9 cellular contexts compared by ENCODE assay signal in genomic region chr18:36130883-36131653, GRCh38. TPM values are rescaled to one million over a fixed set of nuclear protein-coding genes. Genes with fewer than 3 reads are reported as not detected.
DNase-seq lines count a peak whose midpoint lies in the region; ATAC-seq, FAIRE-seq and TF ChIP-seq lines count a peak whose summit lies in the region.
"Had no signal": no experiment of that assay in that cellular context is flagged by ENCODE, and none has a peak within 500 bp of the region (broad histone marks: within the 10 kb centered on the region; RNA-seq: fewer than 3 reads in every experiment).

No MANE protein-coding gene starts in this region.

- no peak for ATAC-seq in CD4-positive, CD25-positive, alpha-beta regulatory T cell (ENCODE audit: low read depth in 2 of 2)
- ATAC-seq in GM18867 (IDR thresholded peaks at IDR 0.05; ENCODE audit: unreplicated experiment): no peak
- no peak for ATAC-seq in HG03521 (IDR thresholded peaks at IDR 0.05; ENCODE audit: unreplicated experiment)

- no peaks in the 10 kb centered on the region for H3K9me3 ChIP-seq in CD4-positive, CD25-positive, alpha-beta regulatory T cell (ENCODE audit: control insufficient read depth in 2 of 2, low read length in 2 of 2)
- no peaks in the 10 kb centered on the region for H3K9me3 ChIP-seq in neural cell (ENCODE audit: low read length)

- H4K20me1 ChIP-seq in neural cell (ENCODE audit: insufficient read depth): no peaks in the 10 kb centered on the region

- FAIRE-seq in GM19239 (lab: Jason Lieb, UNC): no peak

- H3K9me3 Mint-ChIP-seq in CD4-positive, CD25-positive, alpha-beta regulatory T cell: no peaks in the 10 kb centered on the region

- no peaks in the 10 kb centered on the region for H3F3A ChIP-seq in neural cell (ENCODE audit: insufficient read depth, low read length, poor library complexity, severe bottlenecking)

- H3K36me3 Mint-ChIP-seq in CD4-positive, CD25-positive, alpha-beta regulatory T cell: peaks cover 12% of the 10 kb centered on the region

- TF ChIP-seq CTCF in LNCaP clone FGC (IDR thresholded peaks at IDR 0.05; ENCODE audit: control insufficient read depth, extremely low read depth, insufficient read depth) (no peak), coronary artery (IDR thresholded peaks at IDR 0.05) (no peak), neural cell (IDR thresholded peaks at IDR 0.05; ENCODE audit: poor library complexity, severe bottlenecking) (no peak)

- H3K36me3 ChIP-seq in CD4-positive, CD25-positive, alpha-beta regulatory T cell (ENCODE audit: control insufficient read depth, insufficient read depth, low read length): peaks cover 15% of the 10 kb centered on the region
- H3K36me3 ChIP-seq in neural cell (ENCODE audit: insufficient read depth, low read length): no peaks in the 10 kb centered on the region

- no peak for TF ChIP-seq RAD21 in neural cell (conservative IDR thresholded peaks at IDR 0.05)

- peak overlapping the region; percentile 97 to 99 (median 98) for H3K4me3 Mint-ChIP-seq in CD4-positive, CD25-positive, alpha-beta regulatory T cell

- no peaks in the 10 kb centered on the region for H3K27me3 Mint-ChIP-seq in CD4-positive, CD25-positive, alpha-beta regulatory T cell

- H3K27ac Mint-ChIP-seq in CD4-positive, CD25-positive, alpha-beta regulatory T cell: peak overlapping the region in 1 of 3 donors; percentile 98

- no peak overlapping the region for H3K9ac ChIP-seq in neural cell (ENCODE audit: low read length)

- H3K79me2 ChIP-seq in neural cell (replicated peaks; ENCODE audit: insufficient read depth, low read length): peaks cover 78% of the 10 kb centered on the region

- H3K4me2 ChIP-seq in neural cell (ENCODE audit: low read length): peak overlapping the region; percentile 62

- peaks cover 29 to 72% (median 51%) of the 10 kb centered on the region in 4 donors for H3K4me1 Mint-ChIP-seq in CD4-positive, CD25-positive, alpha-beta regulatory T cell

- peaks cover 54% of the 10 kb centered on the region for H3K4me1 ChIP-seq in CD4-positive, CD25-positive, alpha-beta regulatory T cell (ENCODE audit: control insufficient read depth, insufficient read depth, low read length, poor library complexity, severe bottlenecking)

- H3K27me3 ChIP-seq in CD4-positive, CD25-positive, alpha-beta regulatory T cell (ENCODE audit: control insufficient read depth, insufficient read depth, low read length): no peaks in the 10 kb centered on the region
- H3K27me3 ChIP-seq in neural cell (ENCODE audit: insufficient read depth, low read depth, low read length): no peaks in the 10 kb centered on the region

- DNase-seq in CD4-positive, CD25-positive, alpha-beta regulatory T cell: no peak
- DNase-seq in LNCaP clone FGC (ENCODE audit: low read depth) (no peak), coronary artery (ENCODE audit: low spot score) (no peak), GM19239 (ENCODE audit: insufficient read length, low spot score) (no peak), substantia nigra (lab: John Stamatoyannopoulos, UW) (no peak)
- DNase-seq: RPMI8226 had no signal

- peak overlapping the region; percentile 98 for H3K4me3 ChIP-seq in CD4-positive, CD25-positive, alpha-beta regulatory T cell (ENCODE audit: low read depth, low read length)
- H3K4me3 ChIP-seq in LNCaP clone FGC (ENCODE audit: low read depth, low read length) (peak overlapping the region; percentile 77), coronary artery (peak overlapping the region; percentile 88), neural cell (ENCODE audit: low read length) (peak overlapping the region; percentile 75)

- TF ChIP-seq EP300 in neural cell (conservative IDR thresholded peaks at IDR 0.05; ENCODE audit: poor library complexity, severe bottlenecking): no peak

- H3K27ac ChIP-seq in CD4-positive, CD25-positive, alpha-beta regulatory T cell (ENCODE audit: insufficient read depth, low read length, poor library complexity, severe bottlenecking): no peak overlapping the region
- H3K27ac ChIP-seq in coronary artery: no peak overlapping the region
- no peak overlapping the region for H3K27ac ChIP-seq in neural cell (ENCODE audit: low read length)
- no peak overlapping the region for H3K27ac ChIP-seq in substantia nigra (ENCODE audit: low read depth, low read length, poor library complexity, severe bottlenecking)

- no peaks in the 10 kb centered on the region for H3K9me2 ChIP-seq in neural cell (ENCODE audit: insufficient read depth, low read length)

- no peak overlapping the region for H2AFZ ChIP-seq in neural cell (ENCODE audit: low read depth, low read length)

TF ChIP-seq in neural cell, 6 proteins besides CTCF, POLR2A, EP300 and RAD21:
- TF ChIP-seq TAF1 (IDR thresholded peaks at IDR 0.05; ENCODE audit: low read depth) (no peak), MXI1 (conservative IDR thresholded peaks at IDR 0.05; ENCODE audit: poor library complexity, severe bottlenecking) (no peak), POLR2AphosphoS5 (IDR thresholded peaks at IDR 0.05) (no peak), REST (IDR thresholded peaks at IDR 0.05; ENCODE audit: borderline replicate concordance) (no peak), SMC3 (conservative IDR thresholded peaks at IDR 0.05; ENCODE audit: poor library complexity) (no peak), EZH2 (IDR thresholded peaks at IDR 0.05; ENCODE audit: borderline replicate concordance, insufficient read depth, low read length, poor library complexity, severe bottlenecking) (no peak)

RNA-seq across cellular contexts. Expression of gene ELP2, which starts 1.4 kb away (rescaled TPM):
- total RNA-seq in CD4-positive, CD25-positive, alpha-beta regulatory T cell: 161 TPM
- 10 to 100 TPM; 71.0 to 96.6 (median 87.5) TPM for polyA plus RNA-seq in CD4-positive, CD25-positive, alpha-beta regulatory T cell
- polyA plus RNA-seq in neural cell: 77.1 and 83.6 TPM in 2 replicates
- polyA minus RNA-seq in neural cell: 112 and 141 TPM in 2 replicates

RNA-seq across cellular contexts. Expression of gene SLC39A6, which starts 1.9 kb away (rescaled TPM):
- 13.7 TPM for total RNA-seq in CD4-positive, CD25-positive, alpha-beta regulatory T cell
- 10 to 100 TPM; 22.3 to 25.9 (median 24.5) TPM for polyA plus RNA-seq in CD4-positive, CD25-positive, alpha-beta regulatory T cell
- polyA plus RNA-seq in neural cell: 260 and 298 TPM in 2 replicates
- 294 and 310 TPM in 2 replicates for polyA minus RNA-seq in neural cell

RNA-seq across cellular contexts. Expression of gene MOCOS, which starts 56.2 kb away (rescaled TPM):
- total RNA-seq in CD4-positive, CD25-positive, alpha-beta regulatory T cell: not detected
- under 1 TPM in 1 of 4 donors, not detected in 3; 0.02 TPM for polyA plus RNA-seq in CD4-positive, CD25-positive, alpha-beta regulatory T cell
- polyA plus RNA-seq in neural cell: not detected in 2 replicates
- polyA minus RNA-seq in neural cell: not detected in 2 replicates
